1 cellular context compared by ENCODE assay signal in genomic region chr16:74922150-74923138, GRCh38.
TF ChIP-seq lines count a peak whose summit lies in the region.

No MANE protein-coding gene starts in this region.

TF ChIP-seq in HepG2, 621 proteins besides CTCF, POLR2A, EP300 and RAD21 (continued from another document and continues in another):
- TF ChIP-seq ZNF784 (CRISPR knock-in tag; IDR thresholded peaks at IDR 0.05; ENCODE audit: borderline replicate concordance) (no peak), ZNF296 (CRISPR knock-in tag; conservative IDR thresholded peaks at IDR 0.05) (no peak), ZSCAN25 (CRISPR knock-in tag; IDR thresholded peaks at IDR 0.05) (no peak), ZSCAN9 (CRISPR knock-in tag; IDR thresholded peaks at IDR 0.05; ENCODE audit: borderline replicate concordance) (0 out of 2 replicates have a peak, but pooled peaks have one; percentile 50), ZIK1 (CRISPR knock-in tag; IDR thresholded peaks at IDR 0.05; ENCODE audit: borderline replicate concordance, low read depth) (no peak), ZNF225 (CRISPR knock-in tag; IDR thresholded peaks at IDR 0.05) (no peak), TEAD2 (CRISPR knock-in tag; IDR thresholded peaks at IDR 0.05) (no peak), KDM6A (CRISPR knock-in tag; IDR thresholded peaks at IDR 0.05; ENCODE audit: low read depth) (no peak), ZNF430 (CRISPR knock-in tag; IDR thresholded peaks at IDR 0.05) (no peak), KLF9 (CRISPR knock-in tag; IDR thresholded peaks at IDR 0.05; ENCODE audit: low read depth) (no peak), ZNF720 (CRISPR knock-in tag; IDR thresholded peaks at IDR 0.05) (no peak), ZBTB2 (CRISPR knock-in tag; IDR thresholded peaks at IDR 0.05; ENCODE audit: low read depth) (no peak), MIER3 (CRISPR knock-in tag; IDR thresholded peaks at IDR 0.05; ENCODE audit: borderline replicate concordance) (no peak), DPF2 (CRISPR knock-in tag; IDR thresholded peaks at IDR 0.05; ENCODE audit: borderline replicate concordance, low read depth) (peak; percentile 33; the same call in 1 of the 2 replicates), ZNF543 (CRISPR knock-in tag; IDR thresholded peaks at IDR 0.05) (no peak), ZNF512 (CRISPR knock-in tag; IDR thresholded peaks at IDR 0.05) (no peak), MTERF4 (CRISPR knock-in tag; IDR thresholded peaks at IDR 0.05) (no peak), ZNF768 (CRISPR knock-in tag; IDR thresholded peaks at IDR 0.05) (no peak), NPAS2 (CRISPR knock-in tag; IDR thresholded peaks at IDR 0.05; ENCODE audit: borderline replicate concordance) (no peak), ZZZ3 (CRISPR knock-in tag; IDR thresholded peaks at IDR 0.05; ENCODE audit: borderline replicate concordance) (no peak), NCOA1 (CRISPR knock-in tag; IDR thresholded peaks at IDR 0.05) (no peak), TARDBP (CRISPR knock-in tag; IDR thresholded peaks at IDR 0.05) (no peak), SALL1 (CRISPR knock-in tag; IDR thresholded peaks at IDR 0.05) (peak; percentile 73), ETV5 (CRISPR knock-in tag; IDR thresholded peaks at IDR 0.05; ENCODE audit: borderline replicate concordance) (no peak), SP5 (CRISPR knock-in tag; IDR thresholded peaks at IDR 0.05; ENCODE audit: borderline replicate concordance, low read depth) (peak; percentile 56), MTA1 (CRISPR knock-in tag; IDR thresholded peaks at IDR 0.05; ENCODE audit: borderline replicate concordance) (no peak), ZNF598 (CRISPR knock-in tag; IDR thresholded peaks at IDR 0.05; ENCODE audit: borderline replicate concordance) (no peak), HMG20B (CRISPR knock-in tag; conservative IDR thresholded peaks at IDR 0.05) (no peak), BRD4 (CRISPR knock-in tag; IDR thresholded peaks at IDR 0.05) (no peak), ZNF644 (CRISPR knock-in tag; IDR thresholded peaks at IDR 0.05; ENCODE audit: low read depth) (no peak), CENPX (CRISPR knock-in tag; IDR thresholded peaks at IDR 0.05) (no peak), DMAP1 (CRISPR knock-in tag; IDR thresholded peaks at IDR 0.05) (0 out of 2 replicates have a peak, but pooled peaks have one; percentile 25), REST (IDR thresholded peaks at IDR 0.05; ENCODE audit: borderline replicate concordance in 1 of 2, low read depth in 1 of 2, low read length in 2 of 2) (no peak), ZNF441 (CRISPR knock-in tag; IDR thresholded peaks at IDR 0.05; ENCODE audit: borderline replicate concordance) (no peak), ZNF101 (CRISPR knock-in tag; IDR thresholded peaks at IDR 0.05; ENCODE audit: borderline replicate concordance, low read depth) (0 out of 2 replicates have a peak, but pooled peaks have one; percentile 32), PREB (CRISPR knock-in tag; IDR thresholded peaks at IDR 0.05) (no peak), ZEB1 (IDR thresholded peaks at IDR 0.05; ENCODE audit: insufficient replicate concordance, low read depth) (no peak), TOE1 (CRISPR knock-in tag; IDR thresholded peaks at IDR 0.05) (no peak), PCBP1 (IDR thresholded peaks at IDR 0.05; ENCODE audit: borderline replicate concordance, low read depth, low read length) (no peak), ZNF143 (CRISPR knock-in tag; IDR thresholded peaks at IDR 0.05) (no peak)
- TF ChIP-seq, protein P1, sequence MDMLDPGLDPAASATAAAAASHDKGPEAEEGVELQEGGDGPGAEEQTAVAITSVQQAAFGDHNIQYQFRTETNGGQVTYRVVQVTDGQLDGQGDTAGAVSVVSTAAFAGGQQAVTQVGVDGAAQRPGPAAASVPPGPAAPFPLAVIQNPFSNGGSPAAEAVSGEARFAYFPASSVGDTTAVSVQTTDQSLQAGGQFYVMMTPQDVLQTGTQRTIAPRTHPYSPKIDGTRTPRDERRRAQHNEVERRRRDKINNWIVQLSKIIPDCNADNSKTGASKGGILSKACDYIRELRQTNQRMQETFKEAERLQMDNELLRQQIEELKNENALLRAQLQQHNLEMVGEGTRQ (IDR thresholded peaks at IDR 0.05; ENCODE audit: low read depth, low read length): no peak
- TF ChIP-seq, protein P1 (CRISPR knock-in tag; IDR thresholded peaks at IDR 0.05; ENCODE audit: borderline replicate concordance): no peak
- TF ChIP-seq, protein P2, sequence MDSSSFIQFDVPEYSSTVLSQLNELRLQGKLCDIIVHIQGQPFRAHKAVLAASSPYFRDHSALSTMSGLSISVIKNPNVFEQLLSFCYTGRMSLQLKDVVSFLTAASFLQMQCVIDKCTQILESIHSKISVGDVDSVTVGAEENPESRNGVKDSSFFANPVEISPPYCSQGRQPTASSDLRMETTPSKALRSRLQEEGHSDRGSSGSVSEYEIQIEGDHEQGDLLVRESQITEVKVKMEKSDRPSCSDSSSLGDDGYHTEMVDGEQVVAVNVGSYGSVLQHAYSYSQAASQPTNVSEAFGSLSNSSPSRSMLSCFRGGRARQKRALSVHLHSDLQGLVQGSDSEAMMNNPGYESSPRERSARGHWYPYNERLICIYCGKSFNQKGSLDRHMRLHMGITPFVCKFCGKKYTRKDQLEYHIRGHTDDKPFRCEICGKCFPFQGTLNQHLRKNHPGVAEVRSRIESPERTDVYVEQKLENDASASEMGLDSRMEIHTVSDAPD (CRISPR knock-in tag; IDR thresholded peaks at IDR 0.05): 0 out of 2 replicates have a peak, but pooled peaks have one; percentile 39
- TF ChIP-seq, protein P3, sequence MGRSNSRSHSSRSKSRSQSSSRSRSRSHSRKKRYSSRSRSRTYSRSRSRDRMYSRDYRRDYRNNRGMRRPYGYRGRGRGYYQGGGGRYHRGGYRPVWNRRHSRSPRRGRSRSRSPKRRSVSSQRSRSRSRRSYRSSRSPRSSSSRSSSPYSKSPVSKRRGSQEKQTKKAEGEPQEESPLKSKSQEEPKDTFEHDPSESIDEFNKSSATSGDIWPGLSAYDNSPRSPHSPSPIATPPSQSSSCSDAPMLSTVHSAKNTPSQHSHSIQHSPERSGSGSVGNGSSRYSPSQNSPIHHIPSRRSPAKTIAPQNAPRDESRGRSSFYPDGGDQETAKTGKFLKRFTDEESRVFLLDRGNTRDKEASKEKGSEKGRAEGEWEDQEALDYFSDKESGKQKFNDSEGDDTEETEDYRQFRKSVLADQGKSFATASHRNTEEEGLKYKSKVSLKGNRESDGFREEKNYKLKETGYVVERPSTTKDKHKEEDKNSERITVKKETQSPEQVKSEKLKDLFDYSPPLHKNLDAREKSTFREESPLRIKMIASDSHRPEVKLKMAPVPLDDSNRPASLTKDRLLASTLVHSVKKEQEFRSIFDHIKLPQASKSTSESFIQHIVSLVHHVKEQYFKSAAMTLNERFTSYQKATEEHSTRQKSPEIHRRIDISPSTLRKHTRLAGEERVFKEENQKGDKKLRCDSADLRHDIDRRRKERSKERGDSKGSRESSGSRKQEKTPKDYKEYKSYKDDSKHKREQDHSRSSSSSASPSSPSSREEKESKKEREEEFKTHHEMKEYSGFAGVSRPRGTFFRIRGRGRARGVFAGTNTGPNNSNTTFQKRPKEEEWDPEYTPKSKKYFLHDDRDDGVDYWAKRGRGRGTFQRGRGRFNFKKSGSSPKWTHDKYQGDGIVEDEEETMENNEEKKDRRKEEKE (IDR thresholded peaks at IDR 0.05): no peak
- TF ChIP-seq, protein P4, sequence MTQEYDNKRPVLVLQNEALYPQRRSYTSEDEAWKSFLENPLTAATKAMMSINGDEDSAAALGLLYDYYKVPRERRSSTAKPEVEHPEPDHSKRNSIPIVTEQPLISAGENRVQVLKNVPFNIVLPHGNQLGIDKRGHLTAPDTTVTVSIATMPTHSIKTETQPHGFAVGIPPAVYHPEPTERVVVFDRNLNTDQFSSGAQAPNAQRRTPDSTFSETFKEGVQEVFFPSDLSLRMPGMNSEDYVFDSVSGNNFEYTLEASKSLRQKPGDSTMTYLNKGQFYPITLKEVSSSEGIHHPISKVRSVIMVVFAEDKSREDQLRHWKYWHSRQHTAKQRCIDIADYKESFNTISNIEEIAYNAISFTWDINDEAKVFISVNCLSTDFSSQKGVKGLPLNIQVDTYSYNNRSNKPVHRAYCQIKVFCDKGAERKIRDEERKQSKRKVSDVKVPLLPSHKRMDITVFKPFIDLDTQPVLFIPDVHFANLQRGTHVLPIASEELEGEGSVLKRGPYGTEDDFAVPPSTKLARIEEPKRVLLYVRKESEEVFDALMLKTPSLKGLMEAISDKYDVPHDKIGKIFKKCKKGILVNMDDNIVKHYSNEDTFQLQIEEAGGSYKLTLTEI (CRISPR knock-in tag; conservative IDR thresholded peaks at IDR 0.05): no peak
- TF ChIP-seq, protein P5, sequence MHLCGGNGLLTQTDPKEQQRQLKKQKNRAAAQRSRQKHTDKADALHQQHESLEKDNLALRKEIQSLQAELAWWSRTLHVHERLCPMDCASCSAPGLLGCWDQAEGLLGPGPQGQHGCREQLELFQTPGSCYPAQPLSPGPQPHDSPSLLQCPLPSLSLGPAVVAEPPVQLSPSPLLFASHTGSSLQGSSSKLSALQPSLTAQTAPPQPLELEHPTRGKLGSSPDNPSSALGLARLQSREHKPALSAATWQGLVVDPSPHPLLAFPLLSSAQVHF (CRISPR knock-in tag; IDR thresholded peaks at IDR 0.05): no peak
